10 cellular contexts compared by ENCODE assay signal in the genomic region with DNA sequence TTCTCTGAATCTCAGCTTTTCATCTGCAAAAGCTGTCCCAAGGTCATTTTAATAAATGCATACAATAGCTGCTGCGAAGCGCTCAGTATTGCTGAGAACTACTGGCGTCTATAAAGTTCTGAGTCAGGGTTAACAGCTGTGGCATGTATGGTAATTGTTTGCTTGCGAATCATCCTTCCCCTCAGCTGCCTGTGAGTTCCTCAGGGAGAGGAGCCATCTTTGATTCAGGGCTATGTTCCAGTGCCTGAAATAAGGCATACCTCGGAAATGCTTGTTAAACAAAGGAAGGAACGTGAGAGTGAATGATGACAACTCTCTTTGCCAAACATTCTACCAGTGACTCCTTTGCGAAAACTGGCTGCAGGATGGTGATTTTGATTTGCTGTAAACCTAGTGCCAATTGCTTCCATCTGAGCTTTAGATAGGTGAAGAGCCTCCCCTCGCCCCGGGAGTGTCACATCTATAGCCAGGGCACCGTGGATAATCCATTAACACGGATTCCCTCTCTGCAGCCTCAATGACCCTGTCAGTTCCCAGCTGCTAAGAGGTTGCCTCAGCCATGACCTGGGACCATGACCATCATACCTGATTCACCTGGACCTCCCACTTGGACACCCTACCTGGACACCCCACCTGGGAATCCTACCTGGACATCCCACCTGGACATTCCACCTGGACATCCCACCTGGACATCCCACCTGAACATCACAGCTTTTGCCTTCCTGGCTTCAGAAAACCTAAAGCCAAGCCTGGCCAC. TPM values are rescaled to one million over a fixed set of nuclear protein-coding genes. Genes with fewer than 3 reads are reported as not detected.
DNase-seq lines count a peak whose midpoint lies in the region; ATAC-seq, FAIRE-seq and TF ChIP-seq lines count a peak whose summit lies in the region.
"Had no signal": no experiment of that assay in that cellular context is flagged by ENCODE, and none has a peak within 500 bp of the region (broad histone marks: within the 10 kb centered on the region; RNA-seq: fewer than 3 reads in every experiment).

No MANE protein-coding gene starts in this region.

- no peak overlapping the region for H2AK5ac ChIP-seq in mesendoderm (ENCODE audit: low read length)

- no peak overlapping the region for H3K18ac ChIP-seq in mesendoderm (ENCODE audit: low read length)

- H4K20me1 ChIP-seq in Karpas-422 (ENCODE audit: insufficient read depth, low read depth, low read length), result no peaks in the 10 kb centered on the region

- H2AFZ ChIP-seq in Karpas-422 (ENCODE audit: low read length), result no peak overlapping the region

- H3K79me2 ChIP-seq in mesendoderm (ENCODE audit: control insufficient read depth, insufficient read depth, low read length) (no peaks in the 10 kb centered on the region), Karpas-422 (ENCODE audit: low read length) (no peaks in the 10 kb centered on the region)

- H3K23ac ChIP-seq in mesendoderm (ENCODE audit: low read length), result no peak overlapping the region

- no peaks in the 10 kb centered on the region for H3K4me1 Mint-ChIP-seq in MCF 10A (ENCODE audit: insufficient read depth, unreplicated experiment)

- H3K79me1 ChIP-seq in mesendoderm (ENCODE audit: low read length), result no peaks in the 10 kb centered on the region

- no peak overlapping the region for H3K27ac Mint-ChIP-seq in MCF 10A (ENCODE audit: low read depth, unreplicated experiment)

- H3K4me3 ChIP-seq in AG04450 (ENCODE audit: low read depth, low read length) (no peak overlapping the region), mesendoderm (ENCODE audit: low read length) (no peak overlapping the region), Karpas-422 (ENCODE audit: low read length) (no peak overlapping the region)

- H3K9ac ChIP-seq in mesendoderm (ENCODE audit: low read length) (no peak overlapping the region), Karpas-422 (ENCODE audit: low read length) (no peak overlapping the region)

- no peak overlapping the region for H2BK120ac ChIP-seq in mesendoderm (ENCODE audit: low read depth, low read length)

- H3K27ac ChIP-seq in AG04450 (ENCODE audit: low read depth, low read length) (peak overlapping the region; percentile 83), mesendoderm (ENCODE audit: low read depth, low read length) (no peak overlapping the region), Karpas-422 (ENCODE audit: low read length) (no peak overlapping the region)

- H3K4ac ChIP-seq in mesendoderm (ENCODE audit: low read depth, low read length), result no peak overlapping the region

- H3K9me3 Mint-ChIP-seq in MCF 10A (ENCODE audit: unreplicated experiment), result no peaks in the 10 kb centered on the region

- no peaks in the 10 kb centered on the region for H3K9me3 ChIP-seq in AG04450 (ENCODE audit: control insufficient read depth, insufficient read depth, low read length)
- H3K9me3 ChIP-seq in Karpas-422 (ENCODE audit: low read length), result no peaks in the 10 kb centered on the region

- no peak overlapping the region for H3K56ac ChIP-seq in mesendoderm (ENCODE audit: low read length)

- H3K9me2 ChIP-seq in Karpas-422 (replicated peaks; ENCODE audit: insufficient read depth, low read length), result no peaks in the 10 kb centered on the region

- H3K27me3 Mint-ChIP-seq in MCF 10A (ENCODE audit: insufficient read depth, unreplicated experiment), result no peaks in the 10 kb centered on the region

- FAIRE-seq in GM12892 (lab: Jason Lieb, UNC), result no peak
- FAIRE-seq: islet of Langerhans had no signal

- H2BK5ac ChIP-seq in mesendoderm (ENCODE audit: low read length), result no peak overlapping the region

- no peak overlapping the region for H3K4me3 Mint-ChIP-seq in MCF 10A (ENCODE audit: unreplicated experiment)

- H2BK15ac ChIP-seq in mesendoderm (replicated peaks; ENCODE audit: low read depth), result no peak overlapping the region

- TF ChIP-seq POLR2A in GM12892 (IDR thresholded peaks at IDR 0.05; ENCODE audit: low read depth, low read length), result no peak

- intact Hi-C loops in MCF 10A (cut with micrococcal nuclease), result no loop called here

- H3K4me1 ChIP-seq in mesendoderm (ENCODE audit: control insufficient read depth, low read depth, low read length) (no peaks in the 10 kb centered on the region), Karpas-422 (ENCODE audit: low read length) (no peaks in the 10 kb centered on the region)

- H3K27me3 ChIP-seq in AG04450 (ENCODE audit: control insufficient read depth, insufficient read depth, low read length), result no peaks in the 10 kb centered on the region
- H3K27me3 ChIP-seq in mesendoderm (ENCODE audit: insufficient read depth, low read length, poor library complexity), result no peaks in the 10 kb centered on the region
- H3K27me3 ChIP-seq in Karpas-422 (ENCODE audit: low read length), result no peaks in the 10 kb centered on the region

- no CpG with 5 or more reads among the region's 11 CpGs for WGBS in mesendoderm (ENCODE audit: extremely low coverage, insufficient coverage, low lambda C conversion rate)

- BruUV-seq in MCF 10A (replicated peaks; lab: Mats Ljungman, UMichigan), result no TSS peak

- no peak for ATAC-seq in GM18868 (IDR thresholded peaks at IDR 0.05; ENCODE audit: unreplicated experiment)

- no peaks in the 10 kb centered on the region for H3K36me3 Mint-ChIP-seq in MCF 10A (ENCODE audit: insufficient read depth, unreplicated experiment)

- no peak overlapping the region for H4K8ac ChIP-seq in mesendoderm (ENCODE audit: low read depth, low read length)

- H3K36me3 ChIP-seq in mesendoderm (ENCODE audit: control insufficient read depth, insufficient read depth, low read length) (no peaks in the 10 kb centered on the region), Karpas-422 (ENCODE audit: insufficient read depth, low read length) (no peaks in the 10 kb centered on the region)

- DNase-seq in AG04450 (ENCODE audit: low read depth, low spot score), result peak; percentile 90
- peak; percentile 83 for DNase-seq in HPDE6-E6E7 (ENCODE audit: extremely low spot score)
- DNase-seq in MCF 10A (ENCODE audit: unreplicated experiment), result peak; percentile 55
- DNase-seq in mesendoderm, result peak; percentile 76
- DNase-seq in Karpas-422, result no peak
- DNase-seq in activated CD4-positive, alpha-beta T cell treated with anti-CD3 and anti-CD28 coated beads, Interleukin-2, amount 50 U/mL, for 1 hour, result no peak
- DNase-seq in GM12892 (ENCODE audit: insufficient read length), result no peak
- DNase-seq: amygdala had no signal

- POLR2A ChIA-PET in AG04450 (lab: Yijun Ruan, JAX) (interaction anchor here (0.7 to 2.0 kb wide), 4 partner anchors 8 to 40 kb away, joined by 3 to 7 read pairs (median 4); a partner anchor contains a TSS), MCF 10A (lab: Yijun Ruan, JAX) (no interaction called here)

- no peak overlapping the region for H4K5ac ChIP-seq in mesendoderm (ENCODE audit: low read length)

- CTCF ChIA-PET in AG04450 (lab: Charles Lee), result interaction anchor here (0.5 to 2.6 kb wide), 6 partner anchors 24 to 1041 kb away, joined by 3 to 11 read pairs (median 3); no protein-coding TSS in a partner anchor
- CTCF ChIA-PET in MCF 10A (lab: Yijun Ruan, JAX), result interaction anchor here (0.6 to 1.7 kb wide), 3 partner anchors 289 to 1029 kb away, joined by 3 read pairs; no protein-coding TSS in a partner anchor

- TF ChIP-seq CTCF in AG04450 (IDR thresholded peaks at IDR 0.05; ENCODE audit: low read depth, low read length) (no peak), MCF 10A (IDR thresholded peaks at IDR 0.05; ENCODE audit: unreplicated experiment) (no peak)

- no peak overlapping the region for H3K4me2 ChIP-seq in mesendoderm (ENCODE audit: low read length)
- no peak overlapping the region for H3K4me2 ChIP-seq in Karpas-422 (ENCODE audit: low read depth, low read length, poor library complexity, severe bottlenecking)

RNA-seq across cellular contexts. Expression of a gene that starts 39.6 kb away (rescaled TPM):
- polyA plus RNA-seq in AG04450 (2011; rRNA removed), result not detected in 2 replicates
- not detected in 2 replicates for polyA minus RNA-seq in AG04450 (2011; rRNA and poly(A)+ RNA removed)
- not detected in 2 replicates for total RNA-seq in MCF 10A (2022)
- polyA plus RNA-seq in mesendoderm (2013, experiment 1 of 2), result 3.0 TPM
- 3.0 TPM for polyA plus RNA-seq in mesendoderm (2013, experiment 2 of 2)
- total RNA-seq in Karpas-422 (2014; rRNA removed; shearing (Covaris generic); ENCODE audit: low replicate concordance), result not detected in 2 replicates
- not detected for polyA plus RNA-seq in GM12892 (2012; ENCODE audit: missing spikeins)

RNA-seq across cellular contexts. Expression of a gene that starts 51.1 kb away (rescaled TPM):
- 0.17 and 0.36 TPM in 2 replicates for polyA plus RNA-seq in AG04450 (2011; rRNA removed)
- 0.78 and 0.97 TPM in 2 replicates for polyA minus RNA-seq in AG04450 (2011; rRNA and poly(A)+ RNA removed)
- not detected in 2 replicates for total RNA-seq in MCF 10A (2022)
- polyA plus RNA-seq in mesendoderm (2013, experiment 1 of 2), result 0.11 TPM
- 0.03 TPM for polyA plus RNA-seq in mesendoderm (2013, experiment 2 of 2)
- total RNA-seq in Karpas-422 (2014; rRNA removed; shearing (Covaris generic); ENCODE audit: low replicate concordance), result not detected in 2 replicates
- polyA plus RNA-seq in GM12892 (2012; ENCODE audit: missing spikeins), result not detected

Comparison
In these comparisons a context has a peak if more than half of its experiments do, and no peak if none do; other contexts are left out.
1. DNase-seq: peak in AG04450 (single experiment), HPDE6-E6E7 (single experiment), MCF 10A (single experiment) and mesendoderm (single experiment); none in Karpas-422 (single experiment), activated CD4-positive, alpha-beta T cell treated with anti-CD3 and anti-CD28 coated beads, Interleukin-2, amount 50 U/mL, for 1 hour (single experiment) and GM12892 (single experiment).